In the genomic region with DNA sequence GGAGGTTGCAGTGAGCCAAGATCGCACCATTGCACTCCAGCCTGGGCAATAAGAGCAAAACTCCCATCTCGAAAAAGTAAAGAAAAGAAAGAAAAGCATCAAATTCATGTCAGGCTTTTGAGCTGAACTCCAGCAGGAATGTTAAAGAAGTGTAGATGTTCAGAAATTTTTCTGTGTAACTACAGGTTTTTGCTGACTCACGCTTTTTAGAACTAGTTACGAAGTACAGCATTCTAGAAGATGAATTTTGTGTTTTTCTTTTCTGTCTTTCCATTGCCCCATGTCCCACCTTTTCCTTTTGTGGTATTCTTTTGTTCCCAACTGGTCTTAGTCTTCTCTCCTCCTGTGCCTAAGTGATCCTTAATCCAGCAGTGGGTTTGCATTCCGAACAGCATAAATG, we compare ENCODE assay signal across 28 cellular contexts. TPM values are rescaled to one million over a fixed set of nuclear protein-coding genes. Genes with fewer than 3 reads are reported as not detected.
"Had no signal": no experiment of that assay in that cellular context is flagged by ENCODE, and none has a peak within 500 bp of the region (broad histone marks: within the 10 kb centered on the region; RNA-seq: fewer than 3 reads in every experiment).

No MANE protein-coding gene starts in this region.

- DNase-seq: activated CD4-positive, alpha-beta memory T cell treated with anti-CD3 and anti-CD28 coated beads for 36 hours; activated CD4-positive, alpha-beta T cell treated with anti-CD3 and anti-CD28 coated beads, Interleukin-2, amount 10 ng/mL, durations not matched to agents 7 days and 5 days; activated CD4-positive, CD25-positive, alpha-beta regulatory T cell; activated CD8-positive, alpha-beta memory T cell treated with anti-CD3 and anti-CD28 coated beads for 24 hours; activated gamma-delta T cell; activated naive CD4-positive, alpha-beta T cell treated with anti-CD3 and anti-CD28 coated beads for 36 hours; activated naive CD8-positive, alpha-beta T cell treated with anti-CD3 and anti-CD28 coated beads for 36 hours; activated T-cell treated with anti-CD3 and anti-CD28 coated beads for 4 hours; brain microvascular endothelial cell; MG63; MV-4-11; NCI-H1105; NCI-H1436; NCI-H1694 treated with DMSO at 0.1 percent for 48 hours; NCI-H2029 treated with DMSO at 0.1 percent for 48 hours; NCI-H510A treated with DMSO at 0.1 percent for 48 hours; NCI-H69; NK-92 treated with Interleukin-12 subunit alpha and Interleukin-12 subunit beta, amount 100 ng/mL, for 24 hours; OCI-M1; RPMI8226; T-cell; T-helper 2 cell; T1000 had no signal

- H3K4me3 Mint-ChIP-seq: activated CD4-positive, alpha-beta memory T cell treated with anti-CD3 and anti-CD28 coated beads for 36 hours; activated CD4-positive, alpha-beta T cell treated with anti-CD3 and anti-CD28 coated beads, Interleukin-2, amount 10 ng/mL, durations not matched to agents 7 days and 5 days; activated naive CD4-positive, alpha-beta T cell treated with anti-CD3 and anti-CD28 coated beads for 36 hours; activated naive CD8-positive, alpha-beta T cell treated with anti-CD3 and anti-CD28 coated beads for 36 hours; T-cell had no signal

- ATAC-seq: Panc1, Right ventricle myocardium inferior, T-cell had no signal

- H3K9me3 ChIP-seq: MG63 had no signal

- H3K4me3 ChIP-seq: cardiac muscle cell, MG63, SK-N-MC had no signal

- H3K4me1 Mint-ChIP-seq: T-cell had no signal

- H3K27me3 ChIP-seq: brain microvascular endothelial cell, cardiac muscle cell, MG63 had no signal

- H3K27ac Mint-ChIP-seq: activated CD4-positive, alpha-beta T cell treated with anti-CD3 and anti-CD28 coated beads, Interleukin-2, amount 10 ng/mL, durations not matched to agents 7 days and 5 days; activated naive CD4-positive, alpha-beta T cell treated with anti-CD3 and anti-CD28 coated beads for 36 hours; activated naive CD8-positive, alpha-beta T cell treated with anti-CD3 and anti-CD28 coated beads for 36 hours; T-cell had no signal

- H3K27me3 Mint-ChIP-seq: activated CD4-positive, alpha-beta memory T cell treated with anti-CD3 and anti-CD28 coated beads for 36 hours; activated CD4-positive, alpha-beta T cell treated with anti-CD3 and anti-CD28 coated beads, Interleukin-2, amount 10 ng/mL, durations not matched to agents 7 days and 5 days; activated naive CD8-positive, alpha-beta T cell treated with anti-CD3 and anti-CD28 coated beads for 36 hours; T-cell had no signal

- H3K9me3 Mint-ChIP-seq: activated CD4-positive, alpha-beta memory T cell treated with anti-CD3 and anti-CD28 coated beads for 36 hours; activated CD4-positive, alpha-beta T cell treated with anti-CD3 and anti-CD28 coated beads, Interleukin-2, amount 10 ng/mL, durations not matched to agents 7 days and 5 days; activated naive CD4-positive, alpha-beta T cell treated with anti-CD3 and anti-CD28 coated beads for 36 hours; activated naive CD8-positive, alpha-beta T cell treated with anti-CD3 and anti-CD28 coated beads for 36 hours; T-cell had no signal

- H3K27ac ChIP-seq: brain microvascular endothelial cell, cardiac muscle cell, SK-N-MC, VCaP had no signal

RNA-seq across cellular contexts. Expression of a gene that starts 56.0 kb away (rescaled TPM):
- total RNA-seq: activated CD4-positive, alpha-beta memory T cell treated with anti-CD3 and anti-CD28 coated beads for 36 hours; activated CD4-positive, alpha-beta T cell treated with anti-CD3 and anti-CD28 coated beads, Interleukin-2, amount 10 ng/mL, durations not matched to agents 7 days and 5 days; activated naive CD4-positive, alpha-beta T cell treated with anti-CD3 and anti-CD28 coated beads for 36 hours; activated naive CD8-positive, alpha-beta T cell treated with anti-CD3 and anti-CD28 coated beads for 36 hours; cardiac muscle cell; Right ventricle myocardium inferior; T-cell had no signal
- polyA plus RNA-seq: cardiac muscle cell had no signal
